Comparison of ENCODE assay signal across 1 cellular context in the genomic region with DNA sequence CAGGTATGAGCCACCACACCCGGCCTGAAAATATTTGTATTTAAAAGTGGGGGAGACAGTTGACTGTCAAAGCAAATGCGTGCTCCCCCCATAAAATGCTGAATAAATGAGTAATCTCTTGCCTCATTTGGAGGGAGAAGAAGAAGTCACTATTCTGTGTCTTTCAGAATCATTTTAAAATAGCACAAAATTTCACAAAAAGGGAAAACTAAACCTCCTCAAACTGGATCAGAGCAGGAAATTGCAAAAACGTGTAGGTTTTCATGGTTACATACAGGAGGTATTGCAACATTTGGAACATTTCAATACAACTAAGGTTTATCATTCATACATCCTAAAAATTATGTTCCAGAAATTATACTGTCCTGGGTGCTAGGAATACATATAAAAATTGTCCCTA.
TF ChIP-seq lines count a peak whose summit lies in the region.

No MANE protein-coding gene starts in this region.

TF ChIP-seq in SK-N-SH, 30 proteins besides CTCF, POLR2A, EP300 and RAD21 (continued from another document):
- TF ChIP-seq, protein P1, sequence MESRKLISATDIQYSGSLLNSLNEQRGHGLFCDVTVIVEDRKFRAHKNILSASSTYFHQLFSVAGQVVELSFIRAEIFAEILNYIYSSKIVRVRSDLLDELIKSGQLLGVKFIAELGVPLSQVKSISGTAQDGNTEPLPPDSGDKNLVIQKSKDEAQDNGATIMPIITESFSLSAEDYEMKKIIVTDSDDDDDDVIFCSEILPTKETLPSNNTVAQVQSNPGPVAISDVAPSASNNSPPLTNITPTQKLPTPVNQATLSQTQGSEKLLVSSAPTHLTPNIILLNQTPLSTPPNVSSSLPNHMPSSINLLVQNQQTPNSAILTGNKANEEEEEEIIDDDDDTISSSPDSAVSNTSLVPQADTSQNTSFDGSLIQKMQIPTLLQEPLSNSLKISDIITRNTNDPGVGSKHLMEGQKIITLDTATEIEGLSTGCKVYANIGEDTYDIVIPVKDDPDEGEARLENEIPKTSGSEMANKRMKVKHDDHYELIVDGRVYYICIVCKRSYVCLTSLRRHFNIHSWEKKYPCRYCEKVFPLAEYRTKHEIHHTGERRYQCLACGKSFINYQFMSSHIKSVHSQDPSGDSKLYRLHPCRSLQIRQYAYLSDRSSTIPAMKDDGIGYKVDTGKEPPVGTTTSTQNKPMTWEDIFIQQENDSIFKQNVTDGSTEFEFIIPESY (IDR thresholded peaks at IDR 0.05; ENCODE audit: borderline replicate concordance, low read depth) = no peak
- TF ChIP-seq SIN3A (IDR thresholded peaks at IDR 0.05; ENCODE audit: borderline replicate concordance, low read depth, low read length) (no peak), FOXM1 (IDR thresholded peaks at IDR 0.05; ENCODE audit: low read depth) (no peak), MXI1 (IDR thresholded peaks at IDR 0.05; ENCODE audit: low read depth, low read length) (no peak), EZH2phosphoT487 (IDR thresholded peaks at IDR 0.05; ENCODE audit: borderline replicate concordance, low read depth) (no peak), USF2 (IDR thresholded peaks at IDR 0.05; ENCODE audit: borderline replicate concordance, low read depth, low read length) (no peak), TCF12 (IDR thresholded peaks at IDR 0.05) (no peak), RCOR1 (IDR thresholded peaks at IDR 0.05; ENCODE audit: low read length) (no peak), CHD2 (IDR thresholded peaks at IDR 0.05; ENCODE audit: low read length, partially characterized antibody) (no peak)
